Comparison of ENCODE assay signal across 9 cellular contexts in the genomic region with DNA sequence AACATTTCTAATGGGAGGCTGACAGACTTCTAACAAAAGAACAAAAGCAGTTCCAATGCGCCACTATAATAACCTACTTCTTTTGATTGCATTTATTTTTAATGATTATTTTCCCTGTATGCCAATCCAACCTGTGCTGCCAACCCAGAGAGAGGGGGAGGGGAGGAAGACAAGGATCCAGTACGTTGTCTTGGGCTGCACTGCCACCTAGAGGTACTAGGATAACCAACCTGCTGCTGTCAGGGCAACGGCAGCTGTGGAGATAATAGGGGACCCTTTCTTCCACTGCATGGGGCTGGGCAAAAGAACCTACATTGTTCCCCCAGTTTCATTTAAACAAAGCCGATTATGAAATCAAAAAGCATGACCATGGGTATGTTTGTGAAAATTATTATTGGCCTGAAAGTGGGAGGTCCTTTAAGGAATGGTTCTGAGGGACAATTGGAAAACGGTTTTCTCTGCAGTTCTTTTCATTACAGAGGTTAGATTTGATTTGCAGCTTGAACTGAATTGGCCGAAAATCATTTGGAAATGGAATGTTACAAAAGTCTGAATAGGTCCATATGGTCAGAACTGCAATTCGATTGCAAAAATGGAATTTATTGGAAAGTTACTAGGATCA.
A peak's percentile ranks its signal among the peaks of the same experiment; 100 is the strongest.
DNase-seq lines count a peak whose midpoint lies in the region; ATAC-seq and TF ChIP-seq lines count a peak whose summit lies in the region.
"Had no signal": no experiment of that assay in that cellular context is flagged by ENCODE, and none has a peak within 500 bp of the region (broad histone marks: within the 10 kb centered on the region; RNA-seq: fewer than 3 reads in every experiment).

No MANE protein-coding gene starts in this region.

- no peak overlapping the region; a peak in 1 of 7 replicates for H3K27ac Mint-ChIP-seq in H9

- H3K36me3 ChIP-seq in adrenal gland (replicated peaks in 1 of 2) = no peaks in the 10 kb centered on the region
- H3K36me3 ChIP-seq: BLaER1 had no signal

- no peaks in the 10 kb centered on the region for H3K79me1 ChIP-seq in H9 (ENCODE audit: insufficient read depth, low read depth, low read length, poor library complexity, severe bottlenecking)

- no peak overlapping the region for H2BK120ac ChIP-seq in H9 (ENCODE audit: low read depth, low read length, poor library complexity, severe bottlenecking)

- peak; percentile 91 for TF ChIP-seq CTCF in H9 (conservative IDR thresholded peaks at IDR 0.05)
- TF ChIP-seq CTCF in adrenal gland (IDR thresholded peaks at IDR 0.05) = peak; percentile 66 to 89 (median 80)

- H3K27me3 Mint-ChIP-seq in H9 (ENCODE audit: low read depth) = no peaks in the 10 kb centered on the region

- H3K18ac ChIP-seq in H9 (ENCODE audit: insufficient read length, low read depth, low read length) = no peak overlapping the region

- no peak for TF ChIP-seq POLR2A in adrenal gland (IDR thresholded peaks at IDR 0.05)

- H3K14ac ChIP-seq in H9 (ENCODE audit: insufficient read depth, low read length) = no peak overlapping the region

- intact Hi-C loops in adrenal gland (cut with DNase I) (no loop called here), right cardiac atrium (cut with DNase I) (no loop called here), sciatic nerve (cut with DNase I) (no loop called here)

- no peak overlapping the region for H3K27ac ChIP-seq in H9 (ENCODE audit: insufficient read length, low read depth, low read length)
- H3K27ac ChIP-seq in adrenal gland = no peak overlapping the region
- no peak overlapping the region for H3K27ac ChIP-seq in right cardiac atrium (ENCODE audit: low read length)
- H3K27ac ChIP-seq: BLaER1 had no signal

- H3K79me2 ChIP-seq in H9 (ENCODE audit: insufficient read depth, low read length) = no peaks in the 10 kb centered on the region

- H3K23me2 ChIP-seq in H9 (ENCODE audit: insufficient read length, low read depth, low read length, poor library complexity, severe bottlenecking) = no peaks in the 10 kb centered on the region

- no peak overlapping the region for H2AK5ac ChIP-seq in H9 (ENCODE audit: insufficient read length, low read length)

- DNase-seq in NK-92 treated with Interleukin-12 subunit alpha and Interleukin-12 subunit beta, amount 100 ng/mL, for 24 hours (lab: John Stamatoyannopoulos, UW) = peak; percentile 11
- DNase-seq in NK-92 (lab: John Stamatoyannopoulos, UW; ENCODE audit: unreplicated experiment) = no peak
- peak; percentile 82 for DNase-seq in H9
- peak; percentile 56 for DNase-seq in LHCN-M2 (ENCODE audit: low read depth)
- DNase-seq in OCI-M1 (lab: John Stamatoyannopoulos, UW) = peak; percentile 83
- DNase-seq in adrenal gland = peak; percentile 73 to 93 (median 86)
- DNase-seq in right cardiac atrium = peak; percentile 69 to 81 (median 77)
- peak; percentile 80 for DNase-seq in sciatic nerve (ENCODE audit: low spot score)

- WGBS in H9 (ENCODE audit: extremely low coverage, insufficient read length, low lambda C conversion rate) = no CpG with 5 or more reads among the region's 7 CpGs
- 12 to 22% (median 15%) methylated on average over 7 of the region's 7 CpGs for whole genome bisulfite sequencing in adrenal gland, 4 donors
- WGBS in right cardiac atrium = 13% methylated on average over 7 of the region's 7 CpGs

- no peak overlapping the region for H3K9ac ChIP-seq in H9 (ENCODE audit: extremely low read depth, insufficient read length, low read length)
- H3K9ac ChIP-seq: BLaER1 had no signal

- H2BK5ac ChIP-seq in H9 (ENCODE audit: insufficient read length, low read length) = no peak overlapping the region

- H3K4ac ChIP-seq in H9 (ENCODE audit: low read depth, low read length) = no peak overlapping the region

- no peaks in the 10 kb centered on the region for H3K36me3 Mint-ChIP-seq in H9 (ENCODE audit: insufficient read depth in 1 of 3, low read depth in 3 of 3)

- H4K5ac ChIP-seq in H9 (ENCODE audit: insufficient read length, low read depth, low read length) = no peak overlapping the region

- H2BK15ac ChIP-seq in H9 (ENCODE audit: low read depth, low read length) = no peak overlapping the region

- H3K4me1 ChIP-seq in H9 (ENCODE audit: insufficient read depth, low read length) (0 out of 2 replicates have a peak, but pooled peaks cover 3% of the 10 kb centered on the region), adrenal gland (replicated peaks in 1 of 2) (no peaks in the 10 kb centered on the region), right cardiac atrium (ENCODE audit: control insufficient read depth, insufficient read depth, low read length) (no peaks in the 10 kb centered on the region)

- no peak overlapping the region for H4K91ac ChIP-seq in H9 (ENCODE audit: insufficient read length, low read depth, low read length)

- H3K4me1 Mint-ChIP-seq in H9 = peaks cover 2 to 8% of the 10 kb centered on the region in 2 experiments; a peak in 3 of 4 replicates

- no peaks in the 10 kb centered on the region for H3K9me3 Mint-ChIP-seq in H9

- no peak overlapping the region for H3K4me3 ChIP-seq in adrenal gland
- H3K4me3 ChIP-seq in right cardiac atrium (ENCODE audit: low read length) = no peak overlapping the region
- H3K4me3 ChIP-seq: BLaER1 had no signal

- no peaks in the 10 kb centered on the region for H3K27me3 ChIP-seq in H9 (ENCODE audit: insufficient read depth, low read length)
- H3K27me3 ChIP-seq in adrenal gland = no peaks in the 10 kb centered on the region
- H3K27me3 ChIP-seq in right cardiac atrium (ENCODE audit: control insufficient read depth, insufficient read depth) = no peaks in the 10 kb centered on the region
- H3K27me3 ChIP-seq: BLaER1 had no signal

- H3K56ac ChIP-seq in H9 (ENCODE audit: insufficient read length, low read depth, low read length) = no peak overlapping the region

- no peak overlapping the region for H3K23ac ChIP-seq in H9 (ENCODE audit: insufficient read length, low read depth, low read length)

- no peak overlapping the region for H3T11ph ChIP-seq in H9 (ENCODE audit: low read length)

- H4K20me1 ChIP-seq in H9 (ENCODE audit: control insufficient read depth, insufficient read depth, insufficient read length) = no peaks in the 10 kb centered on the region
- H4K20me1 ChIP-seq: BLaER1 had no signal

- no peak overlapping the region for H4K8ac ChIP-seq in H9 (replicated peaks; ENCODE audit: insufficient read length, low read depth, low read length)

- H2BK12ac ChIP-seq in H9 (ENCODE audit: insufficient read length, low read depth, low read length) = no peak overlapping the region

- H3K4me3 Mint-ChIP-seq in H9 = no peak overlapping the region

- ATAC-seq in right cardiac atrium (peak; percentile 84 to 91), sciatic nerve (peak; percentile 86)

- no peak overlapping the region for H2BK20ac ChIP-seq in H9 (ENCODE audit: low read depth, low read length, poor library complexity, severe bottlenecking)

- H3K9me3 ChIP-seq in H9 (ENCODE audit: control insufficient read depth, low read depth, low read length) (no peaks in the 10 kb centered on the region), adrenal gland (replicated peaks in 1 of 3) (no peaks in the 10 kb centered on the region), right cardiac atrium (ENCODE audit: control insufficient read depth, low read length) (no peaks in the 10 kb centered on the region)
- H3K9me3 ChIP-seq: BLaER1 had no signal

- H3K4me2 ChIP-seq in H9 (ENCODE audit: insufficient read depth, insufficient read length, low read length) = no peak overlapping the region
- H3K4me2 ChIP-seq: BLaER1 had no signal

- H2AFZ ChIP-seq in H9 (ENCODE audit: low read length) = no peak overlapping the region
